In the genomic region with DNA sequence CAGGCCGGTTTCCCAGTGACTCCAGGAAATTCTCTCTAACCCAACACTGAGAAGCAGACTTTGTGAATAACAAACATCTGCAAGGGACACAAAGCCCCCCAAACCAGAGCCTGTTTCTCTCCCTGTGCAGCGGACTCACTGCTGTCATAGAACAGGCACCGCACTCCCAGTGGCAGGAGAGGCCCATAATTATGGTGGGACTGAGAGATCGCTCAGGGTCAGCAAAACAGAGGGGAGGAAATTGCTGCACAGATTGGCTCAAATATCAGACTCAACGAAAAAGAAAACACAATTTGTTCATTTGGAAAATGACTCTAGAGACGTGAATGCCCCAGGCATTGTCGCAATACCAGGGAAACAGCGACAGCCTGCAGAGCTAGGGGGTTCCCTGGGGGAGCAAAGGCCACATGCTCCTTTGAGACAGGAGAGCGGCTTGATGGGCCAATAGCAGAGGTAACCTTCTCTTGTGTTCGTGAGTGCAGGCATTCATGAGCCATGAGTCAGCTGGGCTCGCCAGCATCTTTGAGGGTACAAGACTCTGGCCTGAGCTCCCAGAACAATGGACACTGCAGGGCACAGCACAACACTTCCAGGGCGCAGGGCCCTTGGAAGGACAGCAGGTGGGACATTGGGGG, we compare ENCODE assay signal across 26 cellular contexts.
DNase-seq lines count a peak whose midpoint lies in the region; ATAC-seq, FAIRE-seq and TF ChIP-seq lines count a peak whose summit lies in the region.
"Had no signal": no experiment of that assay in that cellular context is flagged by ENCODE, and none has a peak within 500 bp of the region (broad histone marks: within the 10 kb centered on the region; RNA-seq: fewer than 3 reads in every experiment).

No MANE protein-coding gene starts in this region.

- H3K27me3 Mint-ChIP-seq in effector memory CD8-positive, alpha-beta T cell, result peaks cover 0 to 9% of the 10 kb centered on the region in 2 donors

- no peak overlapping the region for H3K4me3 Mint-ChIP-seq in effector memory CD8-positive, alpha-beta T cell
- H3K4me3 Mint-ChIP-seq: activated T-helper 1 cell treated with anti-CD3 and anti-CD28 coated beads, Interleukin-12 subunit alpha, Interleukin-12 subunit beta, Interleukin-2, Interleukin-4 antibody, amounts not matched to agents 30 ng/mL and 10 ng/mL and 1 ng/mL, durations not matched to agents 14 hours and 24 hours and 36 hours; naive thymus-derived CD8-positive, alpha-beta T cell had no signal

- no peak overlapping the region for H3K4me3 ChIP-seq in adrenal gland
- H3K4me3 ChIP-seq: heart left ventricle, ovary, right atrium auricular region, testis had no signal

- H3K27ac ChIP-seq in adrenal gland, result no peak overlapping the region
- H3K27ac ChIP-seq: ovary, testis had no signal

- H3K36me3 ChIP-seq in adrenal gland (replicated peaks in 1 of 2), result no peaks in the 10 kb centered on the region
- H3K36me3 ChIP-seq: heart left ventricle, ovary, right atrium auricular region had no signal

- DNase-seq in H54 (ENCODE audit: insufficient read length, low spot score), result peak; percentile 17
- peak; percentile 52 for DNase-seq in NCI-H2227 (lab: John Stamatoyannopoulos, UW; ENCODE audit: unreplicated experiment)
- DNase-seq in glomerular visceral epithelial cell (ENCODE audit: extremely low spot score), result peak; percentile 34
- DNase-seq in renal cortical epithelial cell (ENCODE audit: low read depth), result peak; percentile 44
- no peak for DNase-seq in adrenal gland
- DNase-seq in middle frontal gyrus (ENCODE audit: extremely low spot score, low spot score), result no peak
- DNase-seq in effector memory CD8-positive, alpha-beta T cell, result no peak
- DNase-seq in stimulated activated CD8-positive, alpha-beta memory T cell treated with anti-CD3 and anti-CD28 coated beads, Interleukin-4, amount 100 ng/mL, for 48 hours, result no peak
- DNase-seq: activated naive CD4-positive, alpha-beta T cell treated with anti-CD3 and anti-CD28 coated beads, Interleukin-2, amount 50 U/mL, for 16 hours; anterior cingulate cortex; caudate nucleus; heart left ventricle; KBM-7; left cardiac atrium; MV-4-11; naive thymus-derived CD8-positive, alpha-beta T cell; ovary; stimulated activated CD4-positive, alpha-beta T cell treated with anti-CD3 and anti-CD28 coated beads, Interleukin-12 subunit alpha, Interleukin-12 subunit beta, amount 100 ng/mL, for 4 hours; stimulated activated CD4-positive, alpha-beta T cell treated with anti-CD3 and anti-CD28 coated beads, Interleukin-4, amount 100 ng/mL, for 24 hours; stimulated activated naive CD4-positive, alpha-beta T cell treated with Interleukin-2 at 50 U/mL for 16 hours; T-helper 9 cell; testis had no signal

- no peak overlapping the region for H3K27ac Mint-ChIP-seq in effector memory CD8-positive, alpha-beta T cell
- H3K27ac Mint-ChIP-seq: activated T-helper 1 cell treated with anti-CD3 and anti-CD28 coated beads, Interleukin-12 subunit alpha, Interleukin-12 subunit beta, Interleukin-2, Interleukin-4 antibody, amounts not matched to agents 30 ng/mL and 10 ng/mL and 1 ng/mL, durations not matched to agents 14 hours and 24 hours and 36 hours; naive thymus-derived CD8-positive, alpha-beta T cell had no signal

- H3K4me1 Mint-ChIP-seq in effector memory CD8-positive, alpha-beta T cell (ENCODE audit: low read depth in 2 of 2), result no peaks in the 10 kb centered on the region
- H3K4me1 Mint-ChIP-seq: naive thymus-derived CD8-positive, alpha-beta T cell had no signal

- no peaks in the 10 kb centered on the region for H3K27me3 ChIP-seq in adrenal gland
- H3K27me3 ChIP-seq: ovary, right atrium auricular region, testis had no signal

- no peaks in the 10 kb centered on the region for H3K36me3 Mint-ChIP-seq in effector memory CD8-positive, alpha-beta T cell (ENCODE audit: insufficient read depth)
- H3K36me3 Mint-ChIP-seq: naive thymus-derived CD8-positive, alpha-beta T cell had no signal

- no peak for TF ChIP-seq CTCF in adrenal gland (IDR thresholded peaks at IDR 0.05)

- FAIRE-seq in H54 (lab: Jason Lieb, UNC), result no peak
- FAIRE-seq: G401.6 had no signal

- WGBS in adrenal gland, 4 donors, result 77 to 86% (median 82%) methylated on average over 10 to 12 of the region's 12 CpGs

- H3K9me3 Mint-ChIP-seq in effector memory CD8-positive, alpha-beta T cell, result peaks cover 3 to 8% of the 10 kb centered on the region in 2 donors
- H3K9me3 Mint-ChIP-seq: activated T-helper 1 cell treated with anti-CD3 and anti-CD28 coated beads, Interleukin-12 subunit alpha, Interleukin-12 subunit beta, Interleukin-2, Interleukin-4 antibody, amounts not matched to agents 30 ng/mL and 10 ng/mL and 1 ng/mL, durations not matched to agents 14 hours and 24 hours and 36 hours had no signal

- no peak for TF ChIP-seq POLR2A in H54 (IDR thresholded peaks at IDR 0.05; ENCODE audit: low read depth, low read length)
- TF ChIP-seq POLR2A in adrenal gland (IDR thresholded peaks at IDR 0.05), result no peak

- H3K4me1 ChIP-seq in adrenal gland (replicated peaks in 1 of 2), result no peaks in the 10 kb centered on the region
- H3K4me1 ChIP-seq: heart left ventricle, testis had no signal

- no peaks in the 10 kb centered on the region for H3K9me3 ChIP-seq in adrenal gland (replicated peaks in 1 of 3)
- H3K9me3 ChIP-seq: heart left ventricle, ovary, right atrium auricular region, testis had no signal

- no peak for ATAC-seq in effector memory CD8-positive, alpha-beta T cell (replicated peaks)
- ATAC-seq: naive thymus-derived CD8-positive, alpha-beta T cell; Right ventricle myocardium inferior had no signal

- intact Hi-C loops in adrenal gland (cut with DNase I), result no loop called here

Comparison
In these comparisons a context has a peak if more than half of its experiments do, and no peak if none do; other contexts are left out.
1. DNase-seq: peak in H54 (single experiment), NCI-H2227 (single experiment), glomerular visceral epithelial cell (single experiment) and renal cortical epithelial cell (single experiment); none in adrenal gland (0 of 7), middle frontal gyrus (single experiment), effector memory CD8-positive, alpha-beta T cell (0 of 3) and stimulated activated CD8-positive, alpha-beta memory T cell treated with anti-CD3 and anti-CD28 coated beads, Interleukin-4, amount 100 ng/mL, for 48 hours (single experiment).